Comparison of ENCODE assay signal across 29 cellular contexts in the genomic region with DNA sequence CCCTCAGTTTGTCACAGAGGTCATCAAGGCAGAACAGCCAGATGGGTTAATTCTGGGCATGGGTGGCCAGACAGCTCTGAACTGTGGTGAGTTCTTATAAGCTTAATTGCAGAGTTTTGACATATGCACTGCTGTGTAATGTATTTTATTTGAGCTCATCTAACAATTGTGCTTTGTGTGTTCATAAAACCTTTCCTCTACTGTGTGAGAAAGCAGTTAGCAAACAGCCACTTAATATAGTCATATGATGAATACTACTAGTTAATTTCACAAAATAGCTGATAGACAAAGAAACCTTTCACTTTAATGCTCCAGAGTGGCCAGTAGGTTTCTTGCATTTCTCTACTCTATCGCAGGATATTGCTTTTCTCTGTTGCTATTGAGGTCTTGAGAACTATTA.
"Had no signal": no experiment of that assay in that cellular context is flagged by ENCODE, and none has a peak within 500 bp of the region (broad histone marks: within the 10 kb centered on the region; RNA-seq: fewer than 3 reads in every experiment).

No MANE protein-coding gene starts in this region.

- H3K27ac ChIP-seq: left lung, lower lobe of right lung, pancreas, prostate gland, skin epidermis, stomach, testis, thyroid gland, transverse colon, upper lobe of left lung, vagina had no signal

- H3K4me3 Mint-ChIP-seq: naive thymus-derived CD8-positive, alpha-beta T cell; nephron; neural crest cell; stimulated activated naive B cell treated with anti-CD40 and anti-IgM and Interleukin-4, amounts not matched to agents 10 μg/mL and 1 μg/mL and 100 μg/mL, for 72 hours had no signal

- H3K27me3 ChIP-seq: left lung, pancreas, stomach, testis, thyroid gland, transverse colon, upper lobe of left lung, vagina had no signal

- H3K36me3 Mint-ChIP-seq: stimulated activated naive B cell treated with anti-CD40 and anti-IgM and Interleukin-4, amounts not matched to agents 10 μg/mL and 1 μg/mL and 100 μg/mL, for 72 hours had no signal

- H3K4me3 ChIP-seq: left lung, lower lobe of right lung, pancreas, prostate gland, skin epidermis, stomach, testis, thyroid gland, transverse colon, upper lobe of left lung, vagina had no signal

- H3K27me3 Mint-ChIP-seq: naive thymus-derived CD8-positive, alpha-beta T cell; stimulated activated naive B cell treated with anti-CD40 and anti-IgM and Interleukin-4, amounts not matched to agents 10 μg/mL and 1 μg/mL and 100 μg/mL, for 72 hours had no signal

- H3K9me3 ChIP-seq: left lung, lower lobe of right lung, pancreas, prostate gland, testis, thyroid gland, upper lobe of left lung, vagina had no signal

- H3K36me3 ChIP-seq: left lung, lower lobe of right lung, pancreas, prostate gland, thyroid gland, transverse colon, upper lobe of left lung, vagina had no signal

- H3K4me1 Mint-ChIP-seq: naive thymus-derived CD8-positive, alpha-beta T cell; nephron; neural crest cell; stimulated activated naive B cell treated with anti-CD40 and anti-IgM and Interleukin-4, amounts not matched to agents 10 μg/mL and 1 μg/mL and 100 μg/mL, for 72 hours had no signal

- DNase-seq: kidney glomerular epithelial cell; left cardiac atrium; left lung; lower lobe of right lung; mammary epithelial cell; mesenchymal stem cell; naive thymus-derived CD8-positive, alpha-beta T cell; nucleus accumbens; pancreas; posterior cingulate gyrus; retina; right cardiac atrium; stimulated activated CD4-positive, alpha-beta T cell treated with anti-CD3 and anti-CD28 coated beads, Interleukin-12 subunit alpha, Interleukin-12 subunit beta, amount 100 ng/mL, for 4 hours; stimulated activated CD4-positive, alpha-beta T cell treated with anti-CD3 and anti-CD28 coated beads, Interleukin-15, amount 100 ng/mL, for 24 hours; stimulated activated CD4-positive, alpha-beta T cell treated with anti-CD3 and anti-CD28 coated beads, Interleukin-2, amount 100 ng/mL, for 24 hours; stimulated activated CD4-positive, alpha-beta T cell treated with anti-CD3 and anti-CD28 coated beads, Interleukin-4, amount 100 ng/mL, for 1 hour; stimulated activated naive B cell treated with anti-CD40 and anti-IgM and Interleukin-4, amounts not matched to agents 10 μg/mL and 1 μg/mL and 100 μg/mL, for 72 hours; stimulated activated naive CD8-positive, alpha-beta T cell treated with anti-CD3 and anti-CD28 coated beads, Interleukin-15, Interleukin-2, amounts not matched to agents 100 U/mL and 50 U/mL, for 24 hours; stomach; testis; thyroid gland; transverse colon; upper lobe of left lung had no signal

- H3K27ac Mint-ChIP-seq: naive thymus-derived CD8-positive, alpha-beta T cell; nephron; stimulated activated naive B cell treated with anti-CD40 and anti-IgM and Interleukin-4, amounts not matched to agents 10 μg/mL and 1 μg/mL and 100 μg/mL, for 72 hours had no signal

- H3K4me1 ChIP-seq: left lung, lower lobe of right lung, pancreas, prostate gland, stomach, testis, thyroid gland, transverse colon, vagina had no signal

- ATAC-seq: left cardiac atrium; left lung; lower lobe of right lung; naive thymus-derived CD8-positive, alpha-beta T cell; pancreas; right cardiac atrium; sciatic nerve; stimulated activated naive B cell treated with anti-CD40 and anti-IgM and Interleukin-4, amounts not matched to agents 10 μg/mL and 1 μg/mL and 100 μg/mL, for 72 hours; stimulated activated naive CD8-positive, alpha-beta T cell treated with anti-CD3 and anti-CD28 coated beads, Interleukin-15, Interleukin-2, amounts not matched to agents 100 U/mL and 50 U/mL, for 24 hours had no signal
